In the genomic region with DNA sequence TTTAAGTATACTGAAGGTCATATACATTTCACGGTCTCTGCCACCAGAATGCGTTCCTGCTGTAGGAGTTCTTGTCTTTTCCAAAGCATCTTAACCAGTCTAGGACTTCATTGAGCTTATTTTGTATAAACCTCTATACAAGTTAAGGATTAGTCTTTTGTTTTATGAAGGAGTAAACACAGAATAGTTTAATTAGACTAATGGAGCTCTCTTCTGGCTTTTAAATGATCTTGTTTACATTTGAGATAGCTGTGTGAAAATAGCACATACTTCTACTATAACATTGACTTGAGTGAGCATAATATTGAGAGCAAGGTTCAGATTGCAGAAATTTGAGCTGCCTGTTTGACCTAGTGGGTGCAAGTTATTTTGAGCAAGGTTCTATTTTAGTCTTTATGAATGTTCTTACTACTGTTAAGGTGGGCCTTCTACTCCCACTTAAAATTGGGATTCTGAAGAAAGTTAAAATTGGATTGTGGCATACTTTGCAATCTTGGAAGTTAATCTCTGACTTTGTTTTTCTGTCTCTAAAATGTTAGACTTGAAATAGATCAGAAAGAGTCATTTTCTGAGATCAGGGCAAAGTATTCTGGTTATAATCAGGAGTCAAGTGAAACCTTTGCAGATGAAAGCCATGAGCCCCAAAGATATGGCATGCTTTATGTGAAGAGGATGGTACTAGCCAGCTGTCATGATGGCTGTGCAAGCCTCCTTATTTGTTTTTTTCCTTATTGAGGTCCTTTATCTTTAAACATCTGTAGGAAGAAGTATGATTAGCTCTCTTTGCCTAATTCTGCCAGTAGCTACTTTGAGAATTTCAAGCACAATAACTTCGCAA, we compare ENCODE assay signal across 1 cellular context.
TF ChIP-seq lines count a peak whose summit lies in the region.

No MANE protein-coding gene starts in this region.

TF ChIP-seq in HepG2, 621 proteins besides CTCF, POLR2A, EP300 and RAD21 (continued from another document):
- TF ChIP-seq, protein P1, sequence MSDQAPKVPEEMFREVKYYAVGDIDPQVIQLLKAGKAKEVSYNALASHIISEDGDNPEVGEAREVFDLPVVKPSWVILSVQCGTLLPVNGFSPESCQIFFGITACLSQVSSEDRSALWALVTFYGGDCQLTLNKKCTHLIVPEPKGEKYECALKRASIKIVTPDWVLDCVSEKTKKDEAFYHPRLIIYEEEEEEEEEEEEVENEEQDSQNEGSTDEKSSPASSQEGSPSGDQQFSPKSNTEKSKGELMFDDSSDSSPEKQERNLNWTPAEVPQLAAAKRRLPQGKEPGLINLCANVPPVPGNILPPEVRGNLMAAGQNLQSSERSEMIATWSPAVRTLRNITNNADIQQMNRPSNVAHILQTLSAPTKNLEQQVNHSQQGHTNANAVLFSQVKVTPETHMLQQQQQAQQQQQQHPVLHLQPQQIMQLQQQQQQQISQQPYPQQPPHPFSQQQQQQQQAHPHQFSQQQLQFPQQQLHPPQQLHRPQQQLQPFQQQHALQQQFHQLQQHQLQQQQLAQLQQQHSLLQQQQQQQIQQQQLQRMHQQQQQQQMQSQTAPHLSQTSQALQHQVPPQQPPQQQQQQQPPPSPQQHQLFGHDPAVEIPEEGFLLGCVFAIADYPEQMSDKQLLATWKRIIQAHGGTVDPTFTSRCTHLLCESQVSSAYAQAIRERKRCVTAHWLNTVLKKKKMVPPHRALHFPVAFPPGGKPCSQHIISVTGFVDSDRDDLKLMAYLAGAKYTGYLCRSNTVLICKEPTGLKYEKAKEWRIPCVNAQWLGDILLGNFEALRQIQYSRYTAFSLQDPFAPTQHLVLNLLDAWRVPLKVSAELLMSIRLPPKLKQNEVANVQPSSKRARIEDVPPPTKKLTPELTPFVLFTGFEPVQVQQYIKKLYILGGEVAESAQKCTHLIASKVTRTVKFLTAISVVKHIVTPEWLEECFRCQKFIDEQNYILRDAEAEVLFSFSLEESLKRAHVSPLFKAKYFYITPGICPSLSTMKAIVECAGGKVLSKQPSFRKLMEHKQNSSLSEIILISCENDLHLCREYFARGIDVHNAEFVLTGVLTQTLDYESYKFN (CRISPR knock-in tag; conservative IDR thresholded peaks at IDR 0.05): peak; percentile 78
- peak; percentile 73 for TF ChIP-seq RXRB (CRISPR knock-in tag; IDR thresholded peaks at IDR 0.05; ENCODE audit: borderline replicate concordance)
- TF ChIP-seq DPF2 (CRISPR knock-in tag; IDR thresholded peaks at IDR 0.05; ENCODE audit: borderline replicate concordance, low read depth): peak; percentile 47; the same call in 1 of the 2 replicates
- TF ChIP-seq, protein P2, sequence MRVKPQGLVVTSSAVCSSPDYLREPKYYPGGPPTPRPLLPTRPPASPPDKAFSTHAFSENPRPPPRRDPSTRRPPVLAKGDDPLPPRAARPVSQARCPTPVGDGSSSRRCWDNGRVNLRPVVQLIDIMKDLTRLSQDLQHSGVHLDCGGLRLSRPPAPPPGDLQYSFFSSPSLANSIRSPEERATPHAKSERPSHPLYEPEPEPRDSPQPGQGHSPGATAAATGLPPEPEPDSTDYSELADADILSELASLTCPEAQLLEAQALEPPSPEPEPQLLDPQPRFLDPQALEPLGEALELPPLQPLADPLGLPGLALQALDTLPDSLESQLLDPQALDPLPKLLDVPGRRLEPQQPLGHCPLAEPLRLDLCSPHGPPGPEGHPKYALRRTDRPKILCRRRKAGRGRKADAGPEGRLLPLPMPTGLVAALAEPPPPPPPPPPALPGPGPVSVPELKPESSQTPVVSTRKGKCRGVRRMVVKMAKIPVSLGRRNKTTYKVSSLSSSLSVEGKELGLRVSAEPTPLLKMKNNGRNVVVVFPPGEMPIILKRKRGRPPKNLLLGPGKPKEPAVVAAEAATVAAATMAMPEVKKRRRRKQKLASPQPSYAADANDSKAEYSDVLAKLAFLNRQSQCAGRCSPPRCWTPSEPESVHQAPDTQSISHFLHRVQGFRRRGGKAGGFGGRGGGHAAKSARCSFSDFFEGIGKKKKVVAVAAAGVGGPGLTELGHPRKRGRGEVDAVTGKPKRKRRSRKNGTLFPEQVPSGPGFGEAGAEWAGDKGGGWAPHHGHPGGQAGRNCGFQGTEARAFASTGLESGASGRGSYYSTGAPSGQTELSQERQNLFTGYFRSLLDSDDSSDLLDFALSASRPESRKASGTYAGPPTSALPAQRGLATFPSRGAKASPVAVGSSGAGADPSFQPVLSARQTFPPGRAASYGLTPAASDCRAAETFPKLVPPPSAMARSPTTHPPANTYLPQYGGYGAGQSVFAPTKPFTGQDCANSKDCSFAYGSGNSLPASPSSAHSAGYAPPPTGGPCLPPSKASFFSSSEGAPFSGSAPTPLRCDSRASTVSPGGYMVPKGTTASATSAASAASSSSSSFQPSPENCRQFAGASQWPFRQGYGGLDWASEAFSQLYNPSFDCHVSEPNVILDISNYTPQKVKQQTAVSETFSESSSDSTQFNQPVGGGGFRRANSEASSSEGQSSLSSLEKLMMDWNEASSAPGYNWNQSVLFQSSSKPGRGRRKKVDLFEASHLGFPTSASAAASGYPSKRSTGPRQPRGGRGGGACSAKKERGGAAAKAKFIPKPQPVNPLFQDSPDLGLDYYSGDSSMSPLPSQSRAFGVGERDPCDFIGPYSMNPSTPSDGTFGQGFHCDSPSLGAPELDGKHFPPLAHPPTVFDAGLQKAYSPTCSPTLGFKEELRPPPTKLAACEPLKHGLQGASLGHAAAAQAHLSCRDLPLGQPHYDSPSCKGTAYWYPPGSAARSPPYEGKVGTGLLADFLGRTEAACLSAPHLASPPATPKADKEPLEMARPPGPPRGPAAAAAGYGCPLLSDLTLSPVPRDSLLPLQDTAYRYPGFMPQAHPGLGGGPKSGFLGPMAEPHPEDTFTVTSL (CRISPR knock-in tag; IDR thresholded peaks at IDR 0.05; ENCODE audit: borderline replicate concordance): peak; percentile 69; the same call in 1 of the 2 replicates
- no peak for TF ChIP-seq SOX13 (IDR thresholded peaks at IDR 0.05)
- TF ChIP-seq SOX13 (CRISPR knock-in tag; conservative IDR thresholded peaks at IDR 0.05 in 1 of 2, IDR thresholded peaks at IDR 0.05 in 1 of 2): peak in 1 of 2 experiments; percentile 55; a peak in 1 of 4 replicates
- peak; percentile 56 for TF ChIP-seq GATAD2A (CRISPR knock-in tag; IDR thresholded peaks at IDR 0.05)
- peak; percentile 39; the same call in 1 of the 2 replicates for TF ChIP-seq TBX3 (IDR thresholded peaks at IDR 0.05; ENCODE audit: borderline replicate concordance)
- TF ChIP-seq, protein P3, sequence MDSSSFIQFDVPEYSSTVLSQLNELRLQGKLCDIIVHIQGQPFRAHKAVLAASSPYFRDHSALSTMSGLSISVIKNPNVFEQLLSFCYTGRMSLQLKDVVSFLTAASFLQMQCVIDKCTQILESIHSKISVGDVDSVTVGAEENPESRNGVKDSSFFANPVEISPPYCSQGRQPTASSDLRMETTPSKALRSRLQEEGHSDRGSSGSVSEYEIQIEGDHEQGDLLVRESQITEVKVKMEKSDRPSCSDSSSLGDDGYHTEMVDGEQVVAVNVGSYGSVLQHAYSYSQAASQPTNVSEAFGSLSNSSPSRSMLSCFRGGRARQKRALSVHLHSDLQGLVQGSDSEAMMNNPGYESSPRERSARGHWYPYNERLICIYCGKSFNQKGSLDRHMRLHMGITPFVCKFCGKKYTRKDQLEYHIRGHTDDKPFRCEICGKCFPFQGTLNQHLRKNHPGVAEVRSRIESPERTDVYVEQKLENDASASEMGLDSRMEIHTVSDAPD (CRISPR knock-in tag; IDR thresholded peaks at IDR 0.05): 0 out of 2 replicates have a peak, but pooled peaks have one; percentile 25
- peak; percentile 56; the same call in 1 of the 2 replicates for TF ChIP-seq MIER3 (CRISPR knock-in tag; IDR thresholded peaks at IDR 0.05; ENCODE audit: borderline replicate concordance)
- TF ChIP-seq HNF4A (CRISPR knock-in tag; IDR thresholded peaks at IDR 0.05): peak; percentile 87
- 0 out of 2 replicates have a peak, but pooled peaks have one; percentile 15 for TF ChIP-seq MBNL3 (CRISPR knock-in tag; conservative IDR thresholded peaks at IDR 0.05)
- TF ChIP-seq PITX1 (CRISPR knock-in tag; IDR thresholded peaks at IDR 0.05): 0 out of 2 replicates have a peak, but pooled peaks have one; percentile 30
- no peak for TF ChIP-seq ZNF496 (CRISPR knock-in tag; IDR thresholded peaks at IDR 0.05; ENCODE audit: insufficient replicate concordance)
- no peak for TF ChIP-seq FOSL1 (CRISPR knock-in tag; IDR thresholded peaks at IDR 0.05; ENCODE audit: borderline replicate concordance)
- TF ChIP-seq ZSCAN22 (CRISPR knock-in tag; IDR thresholded peaks at IDR 0.05): no peak
- 0 out of 2 replicates have a peak, but pooled peaks have one; percentile 47 for TF ChIP-seq ZSCAN29 (CRISPR knock-in tag; conservative IDR thresholded peaks at IDR 0.05)
- peak; percentile 47; the same call in 1 of the 2 replicates for TF ChIP-seq HNF4G (IDR thresholded peaks at IDR 0.05; ENCODE audit: borderline replicate concordance, low read depth, low read length)
- no peak for TF ChIP-seq HNF4G (CRISPR knock-in tag; IDR thresholded peaks at IDR 0.05; ENCODE audit: borderline replicate concordance, low read depth)
- TF ChIP-seq MEF2D (CRISPR knock-in tag; IDR thresholded peaks at IDR 0.05): peak; percentile 85
- TF ChIP-seq, protein P4, sequence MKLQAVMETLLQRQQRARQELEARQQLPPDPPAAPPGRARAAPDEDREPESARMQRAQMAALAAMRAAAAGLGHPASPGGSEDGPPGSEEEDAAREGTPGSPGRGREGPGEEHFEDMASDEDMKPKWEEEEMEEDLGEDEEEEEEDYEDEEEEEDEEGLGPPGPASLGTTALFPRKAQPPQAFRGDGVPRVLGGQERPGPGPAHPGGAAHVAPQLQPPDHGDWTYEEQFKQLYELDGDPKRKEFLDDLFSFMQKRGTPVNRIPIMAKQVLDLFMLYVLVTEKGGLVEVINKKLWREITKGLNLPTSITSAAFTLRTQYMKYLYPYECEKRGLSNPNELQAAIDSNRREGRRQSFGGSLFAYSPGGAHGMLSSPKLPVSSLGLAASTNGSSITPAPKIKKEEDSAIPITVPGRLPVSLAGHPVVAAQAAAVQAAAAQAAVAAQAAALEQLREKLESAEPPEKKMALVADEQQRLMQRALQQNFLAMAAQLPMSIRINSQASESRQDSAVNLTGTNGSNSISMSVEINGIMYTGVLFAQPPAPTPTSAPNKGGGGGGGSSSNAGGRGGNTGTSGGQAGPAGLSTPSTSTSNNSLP (IDR thresholded peaks at IDR 0.05; ENCODE audit: low read depth, low read length): peak; percentile 83
- peak; percentile 98 for TF ChIP-seq SIX1 (CRISPR knock-in tag; IDR thresholded peaks at IDR 0.05; ENCODE audit: borderline replicate concordance)
- TF ChIP-seq GFI1 (CRISPR knock-in tag; IDR thresholded peaks at IDR 0.05; ENCODE audit: borderline replicate concordance): 0 out of 2 replicates have a peak, but pooled peaks have one; percentile 31
- peak; percentile 41; the same call in 1 of the 2 replicates for TF ChIP-seq MED1 (CRISPR knock-in tag; IDR thresholded peaks at IDR 0.05)
- TF ChIP-seq FLYWCH1 (CRISPR knock-in tag; IDR thresholded peaks at IDR 0.05): no peak
- TF ChIP-seq SMARCC2 (IDR thresholded peaks at IDR 0.05): 0 out of 2 replicates have a peak, but pooled peaks have one; percentile 11
- TF ChIP-seq, protein P5, sequence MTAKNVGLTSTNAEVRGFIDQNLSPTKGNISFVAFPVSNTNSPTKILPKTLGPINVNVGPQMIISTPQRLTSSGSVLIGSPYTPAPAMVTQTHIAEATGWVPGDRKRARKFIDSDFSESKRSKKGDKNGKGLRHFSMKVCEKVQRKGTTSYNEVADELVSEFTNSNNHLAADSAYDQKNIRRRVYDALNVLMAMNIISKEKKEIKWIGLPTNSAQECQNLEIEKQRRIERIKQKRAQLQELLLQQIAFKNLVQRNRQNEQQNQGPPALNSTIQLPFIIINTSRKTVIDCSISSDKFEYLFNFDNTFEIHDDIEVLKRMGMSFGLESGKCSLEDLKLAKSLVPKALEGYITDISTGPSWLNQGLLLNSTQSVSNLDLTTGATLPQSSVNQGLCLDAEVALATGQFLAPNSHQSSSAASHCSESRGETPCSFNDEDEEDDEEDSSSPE (CRISPR knock-in tag; IDR thresholded peaks at IDR 0.05): no peak
- peak; percentile 72; the same call in 1 of the 2 replicates for TF ChIP-seq ZSCAN9 (CRISPR knock-in tag; IDR thresholded peaks at IDR 0.05; ENCODE audit: borderline replicate concordance)
- peak; percentile 56; the same call in 1 of the 2 replicates for TF ChIP-seq ZFP36L1 (CRISPR knock-in tag; IDR thresholded peaks at IDR 0.05)
- 0 out of 2 replicates have a peak, but pooled peaks have one; percentile 58 for TF ChIP-seq ARID2 (CRISPR knock-in tag; IDR thresholded peaks at IDR 0.05; ENCODE audit: borderline replicate concordance)
- TF ChIP-seq, protein P6, sequence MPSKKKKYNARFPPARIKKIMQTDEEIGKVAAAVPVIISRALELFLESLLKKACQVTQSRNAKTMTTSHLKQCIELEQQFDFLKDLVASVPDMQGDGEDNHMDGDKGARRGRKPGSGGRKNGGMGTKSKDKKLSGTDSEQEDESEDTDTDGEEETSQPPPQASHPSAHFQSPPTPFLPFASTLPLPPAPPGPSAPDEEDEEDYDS (CRISPR knock-in tag; IDR thresholded peaks at IDR 0.05): peak; percentile 32; the same call in 1 of the 2 replicates
- peak; percentile 45; the same call in 1 of the 2 replicates for TF ChIP-seq CHD4 (IDR thresholded peaks at IDR 0.05; ENCODE audit: borderline replicate concordance, low read length)
- TF ChIP-seq ZKSCAN1 (IDR thresholded peaks at IDR 0.05; ENCODE audit: low read length): peak; percentile 93
- TF ChIP-seq KAT8 (CRISPR knock-in tag; IDR thresholded peaks at IDR 0.05): 0 out of 2 replicates have a peak, but pooled peaks have one; percentile 4
- TF ChIP-seq, protein P7, sequence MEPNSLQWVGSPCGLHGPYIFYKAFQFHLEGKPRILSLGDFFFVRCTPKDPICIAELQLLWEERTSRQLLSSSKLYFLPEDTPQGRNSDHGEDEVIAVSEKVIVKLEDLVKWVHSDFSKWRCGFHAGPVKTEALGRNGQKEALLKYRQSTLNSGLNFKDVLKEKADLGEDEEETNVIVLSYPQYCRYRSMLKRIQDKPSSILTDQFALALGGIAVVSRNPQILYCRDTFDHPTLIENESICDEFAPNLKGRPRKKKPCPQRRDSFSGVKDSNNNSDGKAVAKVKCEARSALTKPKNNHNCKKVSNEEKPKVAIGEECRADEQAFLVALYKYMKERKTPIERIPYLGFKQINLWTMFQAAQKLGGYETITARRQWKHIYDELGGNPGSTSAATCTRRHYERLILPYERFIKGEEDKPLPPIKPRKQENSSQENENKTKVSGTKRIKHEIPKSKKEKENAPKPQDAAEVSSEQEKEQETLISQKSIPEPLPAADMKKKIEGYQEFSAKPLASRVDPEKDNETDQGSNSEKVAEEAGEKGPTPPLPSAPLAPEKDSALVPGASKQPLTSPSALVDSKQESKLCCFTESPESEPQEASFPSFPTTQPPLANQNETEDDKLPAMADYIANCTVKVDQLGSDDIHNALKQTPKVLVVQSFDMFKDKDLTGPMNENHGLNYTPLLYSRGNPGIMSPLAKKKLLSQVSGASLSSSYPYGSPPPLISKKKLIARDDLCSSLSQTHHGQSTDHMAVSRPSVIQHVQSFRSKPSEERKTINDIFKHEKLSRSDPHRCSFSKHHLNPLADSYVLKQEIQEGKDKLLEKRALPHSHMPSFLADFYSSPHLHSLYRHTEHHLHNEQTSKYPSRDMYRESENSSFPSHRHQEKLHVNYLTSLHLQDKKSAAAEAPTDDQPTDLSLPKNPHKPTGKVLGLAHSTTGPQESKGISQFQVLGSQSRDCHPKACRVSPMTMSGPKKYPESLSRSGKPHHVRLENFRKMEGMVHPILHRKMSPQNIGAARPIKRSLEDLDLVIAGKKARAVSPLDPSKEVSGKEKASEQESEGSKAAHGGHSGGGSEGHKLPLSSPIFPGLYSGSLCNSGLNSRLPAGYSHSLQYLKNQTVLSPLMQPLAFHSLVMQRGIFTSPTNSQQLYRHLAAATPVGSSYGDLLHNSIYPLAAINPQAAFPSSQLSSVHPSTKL (CRISPR knock-in tag; IDR thresholded peaks at IDR 0.05): peak; percentile 91
TF ChIP-seq in HepG2: peak in this region for 59.
